8 cellular contexts compared by ENCODE assay signal in the genomic region with DNA sequence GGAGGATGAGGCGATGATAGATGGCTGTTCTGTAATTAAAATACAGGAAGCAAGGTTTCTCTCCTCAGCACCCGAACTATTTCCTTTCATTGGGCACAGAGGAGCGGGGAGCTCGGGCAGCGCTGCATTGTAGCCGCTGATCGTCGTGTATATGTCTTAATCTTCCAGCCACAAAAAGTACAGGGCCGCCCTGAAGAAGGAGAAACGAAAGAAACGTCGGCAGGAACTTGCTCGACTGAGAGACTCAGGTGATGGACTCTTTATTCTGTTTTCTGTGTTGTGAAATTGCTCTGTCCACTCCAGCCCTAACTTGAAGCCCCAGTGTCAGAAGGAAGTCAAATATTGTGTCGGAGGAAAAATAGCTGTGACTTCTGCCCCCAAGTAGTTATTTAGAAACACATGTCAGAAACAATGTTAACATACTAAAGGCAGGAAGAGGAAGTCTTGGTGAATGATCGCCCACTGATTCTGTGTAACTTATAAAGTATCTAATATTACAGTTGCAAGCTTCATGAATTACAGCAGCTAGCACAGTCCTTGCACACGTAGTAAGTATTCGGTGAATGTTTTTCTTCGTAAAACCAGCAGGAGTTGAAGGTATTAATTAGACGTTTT. TPM values are rescaled to one million over a fixed set of nuclear protein-coding genes. Genes with fewer than 3 reads are reported as not detected.
DNase-seq lines count a peak whose midpoint lies in the region; ATAC-seq and TF ChIP-seq lines count a peak whose summit lies in the region.

No MANE protein-coding gene starts in this region.

- no peaks in the 10 kb centered on the region for H3K9me3 ChIP-seq in skeletal muscle satellite cell (replicated peaks; ENCODE audit: low read length)

- peaks cover 8% of the 10 kb centered on the region for H3K36me3 ChIP-seq in skeletal muscle satellite cell (ENCODE audit: insufficient read depth, low read length)

- ATAC-seq in HG03066 (IDR thresholded peaks at IDR 0.05; ENCODE audit: low read depth, unreplicated experiment) (peak; percentile 14), SK-N-SH treated with all-trans-retinoic acid at 6 μM for 48 hours (peak; percentile 51), left ventricle myocardium superior (peak; percentile 31)

- H3K4me3 ChIP-seq in skeletal muscle satellite cell (ENCODE audit: low read length): peak overlapping the region; percentile 95

- H3K9ac ChIP-seq in skeletal muscle satellite cell (ENCODE audit: low read depth, low read length): peak overlapping the region; percentile 87

- H3K27me3 ChIP-seq in skeletal muscle satellite cell (ENCODE audit: control insufficient read depth, insufficient read depth, low read length): no peaks in the 10 kb centered on the region

- peaks cover 4% of the 10 kb centered on the region for H3K4me1 ChIP-seq in skeletal muscle satellite cell (ENCODE audit: control insufficient read depth, insufficient read depth, low read length)

- H3K4me2 ChIP-seq in skeletal muscle satellite cell (ENCODE audit: low read length): peak overlapping the region; percentile 93

- intact Hi-C loops in left ventricle myocardium superior (cut with micrococcal nuclease): no loop called here

- DNase-seq in NCI-H82 (lab: John Stamatoyannopoulos, UW): peak; percentile 1
- DNase-seq in NCI-H82 treated with DMSO at 0.1 percent for 48 hours (lab: John Stamatoyannopoulos, UW; ENCODE audit: unreplicated experiment): no peak
- DNase-seq in left ventricle myocardium superior: no peak
- no peak for DNase-seq in activated CD8-positive, alpha-beta memory T cell treated with anti-CD3 and anti-CD28 coated beads for 24 hours
- DNase-seq in HuH-7.5 (ENCODE audit: low spot score): no peak

TF ChIP-seq in SK-N-SH treated with all-trans-retinoic acid at 6 μM for 48 hours, 23 proteins besides CTCF, POLR2A, EP300 and RAD21:
- no peak for TF ChIP-seq GLIS3 (CRISPR knock-in tag; IDR thresholded peaks at IDR 0.05)
- TF ChIP-seq, protein P1, sequence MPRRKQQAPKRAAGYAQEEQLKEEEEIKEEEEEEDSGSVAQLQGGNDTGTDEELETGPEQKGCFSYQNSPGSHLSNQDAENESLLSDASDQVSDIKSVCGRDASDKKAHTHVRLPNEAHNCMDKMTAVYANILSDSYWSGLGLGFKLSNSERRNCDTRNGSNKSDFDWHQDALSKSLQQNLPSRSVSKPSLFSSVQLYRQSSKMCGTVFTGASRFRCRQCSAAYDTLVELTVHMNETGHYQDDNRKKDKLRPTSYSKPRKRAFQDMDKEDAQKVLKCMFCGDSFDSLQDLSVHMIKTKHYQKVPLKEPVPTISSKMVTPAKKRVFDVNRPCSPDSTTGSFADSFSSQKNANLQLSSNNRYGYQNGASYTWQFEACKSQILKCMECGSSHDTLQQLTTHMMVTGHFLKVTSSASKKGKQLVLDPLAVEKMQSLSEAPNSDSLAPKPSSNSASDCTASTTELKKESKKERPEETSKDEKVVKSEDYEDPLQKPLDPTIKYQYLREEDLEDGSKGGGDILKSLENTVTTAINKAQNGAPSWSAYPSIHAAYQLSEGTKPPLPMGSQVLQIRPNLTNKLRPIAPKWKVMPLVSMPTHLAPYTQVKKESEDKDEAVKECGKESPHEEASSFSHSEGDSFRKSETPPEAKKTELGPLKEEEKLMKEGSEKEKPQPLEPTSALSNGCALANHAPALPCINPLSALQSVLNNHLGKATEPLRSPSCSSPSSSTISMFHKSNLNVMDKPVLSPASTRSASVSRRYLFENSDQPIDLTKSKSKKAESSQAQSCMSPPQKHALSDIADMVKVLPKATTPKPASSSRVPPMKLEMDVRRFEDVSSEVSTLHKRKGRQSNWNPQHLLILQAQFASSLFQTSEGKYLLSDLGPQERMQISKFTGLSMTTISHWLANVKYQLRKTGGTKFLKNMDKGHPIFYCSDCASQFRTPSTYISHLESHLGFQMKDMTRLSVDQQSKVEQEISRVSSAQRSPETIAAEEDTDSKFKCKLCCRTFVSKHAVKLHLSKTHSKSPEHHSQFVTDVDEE (CRISPR knock-in tag; IDR thresholded peaks at IDR 0.05): no peak
- TF ChIP-seq ZFP3 (CRISPR knock-in tag; IDR thresholded peaks at IDR 0.05): no peak
- TF ChIP-seq BACH2 (CRISPR knock-in tag; IDR thresholded peaks at IDR 0.05; ENCODE audit: borderline replicate concordance): no peak
- no peak for TF ChIP-seq ZNF70 (CRISPR knock-in tag; IDR thresholded peaks at IDR 0.05)
- no peak for TF ChIP-seq ESRRG (CRISPR knock-in tag; IDR thresholded peaks at IDR 0.05)
- TF ChIP-seq ISL1 (CRISPR knock-in tag; IDR thresholded peaks at IDR 0.05): no peak
- TF ChIP-seq, protein P2, sequence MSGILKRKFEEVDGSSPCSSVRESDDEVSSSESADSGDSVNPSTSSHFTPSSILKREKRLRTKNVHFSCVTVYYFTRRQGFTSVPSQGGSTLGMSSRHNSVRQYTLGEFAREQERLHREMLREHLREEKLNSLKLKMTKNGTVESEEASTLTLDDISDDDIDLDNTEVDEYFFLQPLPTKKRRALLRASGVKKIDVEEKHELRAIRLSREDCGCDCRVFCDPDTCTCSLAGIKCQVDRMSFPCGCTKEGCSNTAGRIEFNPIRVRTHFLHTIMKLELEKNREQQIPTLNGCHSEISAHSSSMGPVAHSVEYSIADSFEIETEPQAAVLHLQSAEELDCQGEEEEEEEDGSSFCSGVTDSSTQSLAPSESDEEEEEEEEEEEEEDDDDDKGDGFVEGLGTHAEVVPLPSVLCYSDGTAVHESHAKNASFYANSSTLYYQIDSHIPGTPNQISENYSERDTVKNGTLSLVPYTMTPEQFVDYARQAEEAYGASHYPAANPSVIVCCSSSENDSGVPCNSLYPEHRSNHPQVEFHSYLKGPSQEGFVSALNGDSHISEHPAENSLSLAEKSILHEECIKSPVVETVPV (CRISPR knock-in tag; IDR thresholded peaks at IDR 0.05): no peak
- TF ChIP-seq, protein P3, sequence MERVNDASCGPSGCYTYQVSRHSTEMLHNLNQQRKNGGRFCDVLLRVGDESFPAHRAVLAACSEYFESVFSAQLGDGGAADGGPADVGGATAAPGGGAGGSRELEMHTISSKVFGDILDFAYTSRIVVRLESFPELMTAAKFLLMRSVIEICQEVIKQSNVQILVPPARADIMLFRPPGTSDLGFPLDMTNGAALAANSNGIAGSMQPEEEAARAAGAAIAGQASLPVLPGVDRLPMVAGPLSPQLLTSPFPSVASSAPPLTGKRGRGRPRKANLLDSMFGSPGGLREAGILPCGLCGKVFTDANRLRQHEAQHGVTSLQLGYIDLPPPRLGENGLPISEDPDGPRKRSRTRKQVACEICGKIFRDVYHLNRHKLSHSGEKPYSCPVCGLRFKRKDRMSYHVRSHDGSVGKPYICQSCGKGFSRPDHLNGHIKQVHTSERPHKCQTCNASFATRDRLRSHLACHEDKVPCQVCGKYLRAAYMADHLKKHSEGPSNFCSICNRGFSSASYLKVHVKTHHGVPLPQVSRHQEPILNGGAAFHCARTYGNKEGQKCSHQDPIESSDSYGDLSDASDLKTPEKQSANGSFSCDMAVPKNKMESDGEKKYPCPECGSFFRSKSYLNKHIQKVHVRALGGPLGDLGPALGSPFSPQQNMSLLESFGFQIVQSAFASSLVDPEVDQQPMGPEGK (CRISPR knock-in tag; IDR thresholded peaks at IDR 0.05; ENCODE audit: borderline replicate concordance): no peak
- TF ChIP-seq ZNF565 (CRISPR knock-in tag; conservative IDR thresholded peaks at IDR 0.05; ENCODE audit: low read depth): no peak
- no peak for TF ChIP-seq ZNF8 (CRISPR knock-in tag; IDR thresholded peaks at IDR 0.05)
- no peak for TF ChIP-seq SNAI2 (CRISPR knock-in tag; IDR thresholded peaks at IDR 0.05)
- TF ChIP-seq ZC3H10 (CRISPR knock-in tag; IDR thresholded peaks at IDR 0.05): no peak
- no peak for TF ChIP-seq RARB (CRISPR knock-in tag; IDR thresholded peaks at IDR 0.05)
- TF ChIP-seq CSDC2 (CRISPR knock-in tag; IDR thresholded peaks at IDR 0.05): no peak
- no peak for TF ChIP-seq OSR1 (CRISPR knock-in tag; IDR thresholded peaks at IDR 0.05)

RNA-seq across cellular contexts. Expression of a gene that starts 0.6 kb away (rescaled TPM):
- 7.3 TPM for total RNA-seq in left ventricle myocardium superior
- 1.7 and 3.0 TPM in 2 replicates for total RNA-seq in skeletal muscle satellite cell (2012; rRNA removed)

RNA-seq across cellular contexts. Expression of a gene that starts 52.8 kb away (rescaled TPM):
- 3.6 TPM for total RNA-seq in left ventricle myocardium superior
- total RNA-seq in skeletal muscle satellite cell (2012; rRNA removed): 4.6 and 9.4 TPM in 2 replicates
